ENCODE assay signal across 8 cellular contexts in genomic region chr20:59222239-59222981, GRCh38. TPM values are rescaled to one million over a fixed set of nuclear protein-coding genes. Genes with fewer than 3 reads are reported as not detected.
DNase-seq lines count a peak whose midpoint lies in the region; ATAC-seq and TF ChIP-seq lines count a peak whose summit lies in the region.

No MANE protein-coding gene starts in this region.

- H3K4me3 ChIP-seq in IMR-90 (ENCODE audit: insufficient read depth, low read depth, low read length) = peak overlapping the region; percentile 33
- H3K4me3 ChIP-seq in RWPE2 (ENCODE audit: severe bottlenecking) = peak overlapping the region; percentile 23
- peak overlapping the region; percentile 38 for H3K4me3 ChIP-seq in neuron (ENCODE audit: low read length)

- peak; percentile 92 for TF ChIP-seq RAD21 in IMR-90 (IDR thresholded peaks at IDR 0.05; ENCODE audit: low read length)

- no TSS peak for BruUV-seq in IMR-90 (replicated peaks; lab: Mats Ljungman, UMichigan)

- H3K4me1 Mint-ChIP-seq in stimulated activated naive CD8-positive, alpha-beta T cell treated with anti-CD3 and anti-CD28 coated beads, Interleukin-15, amount 100 ng/mL, for 72 hours = peaks cover 44% of the 10 kb centered on the region

- CTCF ChIA-PET in IMR-90 (lab: Yijun Ruan, JAX) = interaction anchor here (0.6 to 2.1 kb wide), 5 partner anchors 25 to 355 kb away, joined by 3 to 17 read pairs (median 5); no protein-coding TSS in a partner anchor

- H2BK20ac ChIP-seq in IMR-90 (ENCODE audit: low read depth, low read length) = no peak overlapping the region

- H4K8ac ChIP-seq in IMR-90 (ENCODE audit: low read depth in 2 of 2, low read length in 2 of 2) = no peak overlapping the region

- H3K9me3 ChIP-seq in IMR-90 (ENCODE audit: control insufficient read depth, insufficient read depth, low read length) = no peaks in the 10 kb centered on the region
- no peaks in the 10 kb centered on the region for H3K9me3 ChIP-seq in RWPE2 (ENCODE audit: severe bottlenecking)
- H3K9me3 ChIP-seq in neuron (ENCODE audit: low read length) = no peaks in the 10 kb centered on the region

- peak overlapping the region; percentile 14; the same call in 1 of the 2 replicates for H3K27ac ChIP-seq in C4-2B
- no peak overlapping the region for H3K27ac ChIP-seq in IMR-90 (ENCODE audit: insufficient read depth, low read length)
- no peak overlapping the region for H3K27ac ChIP-seq in RWPE2 (ENCODE audit: poor library complexity, severe bottlenecking)
- no peak overlapping the region for H3K27ac ChIP-seq in foreskin keratinocyte

- peak; percentile 98 for TF ChIP-seq CTCF in C4-2B (conservative IDR thresholded peaks at IDR 0.05)
- TF ChIP-seq CTCF in IMR-90 (conservative IDR thresholded peaks at IDR 0.05; ENCODE audit: low read depth, low read length) = peak; percentile 94
- peak; percentile 100 for TF ChIP-seq CTCF in RWPE2 (IDR thresholded peaks at IDR 0.05; ENCODE audit: poor library complexity, severe bottlenecking)
- TF ChIP-seq CTCF in foreskin keratinocyte (conservative IDR thresholded peaks at IDR 0.05) = peak; percentile 94

- H2AK5ac ChIP-seq in IMR-90 (ENCODE audit: low read depth, low read length) = no peak overlapping the region

- in situ Hi-C loops in IMR-90 (cut with MboI; ENCODE audit: low sequenced_read_pairs) = no loop called here

- no peaks in the 10 kb centered on the region for H4K20me1 ChIP-seq in IMR-90 (ENCODE audit: insufficient read depth, low read length)

- peak overlapping the region; percentile 72 to 84 for H3K4me3 Mint-ChIP-seq in stimulated activated naive CD8-positive, alpha-beta T cell treated with anti-CD3 and anti-CD28 coated beads, Interleukin-15, amount 100 ng/mL, for 72 hours

- H3K27me3 Mint-ChIP-seq in stimulated activated naive CD8-positive, alpha-beta T cell treated with anti-CD3 and anti-CD28 coated beads, Interleukin-15, amount 100 ng/mL, for 72 hours = no peaks in the 10 kb centered on the region

- DNase-seq in IMR-90 = peak; percentile 66
- peak; percentile 29 for DNase-seq in RWPE2 (ENCODE audit: low spot score)
- peak; percentile 79 for DNase-seq in activated gamma-delta T cell treated with Interleukin-2 at 50 U/mL for 16 hours
- peak; percentile 2 to 46 for DNase-seq in foreskin keratinocyte
- peak; percentile 78 to 79 for DNase-seq in stimulated activated naive CD8-positive, alpha-beta T cell treated with anti-CD3 and anti-CD28 coated beads, Interleukin-15, amount 100 ng/mL, for 72 hours

- intact Hi-C loops in IMR-90 (cut with micrococcal nuclease) = loop anchor here (1.0 to 10.0 kb wide), 6 partner anchors 134 to 988 kb away; partner anchors contain the start of gene STX16

- H3K14ac ChIP-seq in IMR-90 (replicated peaks; ENCODE audit: low read depth, low read length) = no peak overlapping the region

- no peak overlapping the region for H4K91ac ChIP-seq in IMR-90 (ENCODE audit: insufficient read depth, low read depth, low read length)

- H3K36me3 ChIP-seq in IMR-90 (ENCODE audit: control insufficient read depth, insufficient read depth, low read length) = no peaks in the 10 kb centered on the region
- no peaks in the 10 kb centered on the region for H3K36me3 ChIP-seq in RWPE2 (ENCODE audit: low read depth)
- no peaks in the 10 kb centered on the region for H3K36me3 ChIP-seq in neuron (ENCODE audit: insufficient read depth, low read length)

- H3K23ac ChIP-seq in IMR-90 (ENCODE audit: low read depth, low read length) = no peak overlapping the region

- dilution Hi-C loops in IMR-90 (cut with HindIII; ENCODE audit: low sequenced_read_pairs, unreplicated experiment) = no loop called here

- H2BK15ac ChIP-seq in IMR-90 (ENCODE audit: low read depth, low read length) = no peak overlapping the region

- H3K18ac ChIP-seq in IMR-90 (ENCODE audit: low read depth, low read length) = no peak overlapping the region

- H2BK5ac ChIP-seq in IMR-90 (ENCODE audit: low read depth, low read length, poor library complexity, severe bottlenecking) = no peak overlapping the region

- no peaks in the 10 kb centered on the region for H3K9me1 ChIP-seq in IMR-90 (ENCODE audit: insufficient read depth, low read length)

- H2AK9ac ChIP-seq in IMR-90 (replicated peaks; ENCODE audit: low read depth, low read length, poor library complexity) = no peak overlapping the region

- peak overlapping the region; percentile 46; the same call in 1 of the 2 replicates for H3K9ac ChIP-seq in IMR-90 (ENCODE audit: low read depth, low read length)

- H3K9me3 Mint-ChIP-seq in stimulated activated naive CD8-positive, alpha-beta T cell treated with anti-CD3 and anti-CD28 coated beads, Interleukin-15, amount 100 ng/mL, for 72 hours = no peaks in the 10 kb centered on the region

- WGBS in IMR-90 (ENCODE audit: extremely low coverage in 2 of 2, insufficient read length in 1 of 2), 2 experiments = 1% methylated on average over 23 of the region's 47 CpGs; no CpG with 5 or more reads in 1 of the 2 experiments

- no peak overlapping the region for H2BK120ac ChIP-seq in IMR-90 (ENCODE audit: low read depth, low read length)

- no peak for TF ChIP-seq POLR2A in IMR-90 (IDR thresholded peaks at IDR 0.05; ENCODE audit: low read depth, low read length)

- H2AFZ ChIP-seq in IMR-90 (replicated peaks; ENCODE audit: low read length, poor library complexity) (peak overlapping the region; percentile 79), neuron (ENCODE audit: low read depth, low read length) (peak overlapping the region; percentile 51)

- no peak overlapping the region for H3K4ac ChIP-seq in IMR-90 (ENCODE audit: low read depth, low read length)

- peak overlapping the region; percentile 86 to 90 for H3K27ac Mint-ChIP-seq in stimulated activated naive CD8-positive, alpha-beta T cell treated with anti-CD3 and anti-CD28 coated beads, Interleukin-15, amount 100 ng/mL, for 72 hours

- H3K56ac ChIP-seq in IMR-90 (ENCODE audit: extremely low read depth, insufficient read depth, low read length) = no peak overlapping the region

- no peak overlapping the region for H4K5ac ChIP-seq in IMR-90 (ENCODE audit: low read depth, low read length)

- H3K4me2 ChIP-seq in IMR-90 (ENCODE audit: low read depth, low read length) = peak overlapping the region; percentile 87

- POLR2A ChIA-PET in IMR-90 (lab: Charles Lee; ENCODE audit: unreplicated experiment) = no interaction called here

- H3K79me1 ChIP-seq in IMR-90 (ENCODE audit: low read depth in 1 of 2, low read length in 2 of 2) = no peaks in the 10 kb centered on the region

- H3K4me1 ChIP-seq in IMR-90 (ENCODE audit: control insufficient read depth, insufficient read depth, low read length) = no peaks in the 10 kb centered on the region
- peaks cover 3% of the 10 kb centered on the region for H3K4me1 ChIP-seq in RWPE2 (ENCODE audit: insufficient read depth, poor library complexity, severe bottlenecking)
- H3K4me1 ChIP-seq in foreskin keratinocyte = no peaks in the 10 kb centered on the region
- H3K4me1 ChIP-seq in neuron (ENCODE audit: insufficient read depth, low read length) = peaks cover 3% of the 10 kb centered on the region

- ATAC-seq in GM19395 (IDR thresholded peaks at IDR 0.05; ENCODE audit: unreplicated experiment) (peak; percentile 88), IMR-90 (ENCODE audit: low read depth) (peak; percentile 99), RWPE2 (ENCODE audit: low read depth) (peak; percentile 87), foreskin keratinocyte (peak; percentile 87)
- peak; percentile 91 for ATAC-seq in stimulated activated naive CD8-positive, alpha-beta T cell treated with anti-CD3 and anti-CD28 coated beads, Interleukin-15, amount 100 ng/mL, for 72 hours

- H3K27me3 ChIP-seq in IMR-90 (ENCODE audit: control insufficient read depth, insufficient read depth, low read length) (peaks cover 44% of the 10 kb centered on the region), RWPE2 (ENCODE audit: insufficient read depth, poor library complexity, severe bottlenecking) (peaks cover 92% of the 10 kb centered on the region), foreskin keratinocyte (peaks cover 59% of the 10 kb centered on the region), neuron (ENCODE audit: insufficient read depth, low read length) (peaks cover 19% of the 10 kb centered on the region)

TF ChIP-seq in IMR-90, 13 proteins besides CTCF, POLR2A, EP300 and RAD21:
- TF ChIP-seq CEBPB (IDR thresholded peaks at IDR 0.05; ENCODE audit: low read depth, low read length) = no peak
- TF ChIP-seq SMC3 (IDR thresholded peaks at IDR 0.05; ENCODE audit: low read depth, low read length) = peak; percentile 70
TF ChIP-seq in IMR-90: peak in this region for 1.

RNA-seq across cellular contexts. Expression of gene ZNF831, which starts 58.8 kb away (rescaled TPM):
- not detected in 2 replicates for total RNA-seq in IMR-90 (2012; rRNA removed)
- polyA plus RNA-seq in IMR-90 (2012; rRNA removed) = not detected in 2 replicates
- polyA plus RNA-seq in IMR-90 (2012; cell fraction: cytosol; rRNA removed) = not detected in 2 replicates
- polyA plus RNA-seq in IMR-90 (2012; cell fraction: nucleus; rRNA removed; ENCODE audit: low replicate concordance) = not detected in 2 replicates
- not detected in 2 replicates for total RNA-seq in foreskin keratinocyte
- polyA plus RNA-seq in foreskin keratinocyte = not detected in 2 replicates

Comparison
In these comparisons a context has a peak if more than half of its experiments do, and no peak if none do; other contexts are left out.
1. DNase-seq: peak in every context shown above with its lines; median percentile 79 in activated gamma-delta T cell treated with Interleukin-2 at 50 U/mL for 16 hours; 78 in stimulated activated naive CD8-positive, alpha-beta T cell treated with anti-CD3 and anti-CD28 coated beads, Interleukin-15, amount 100 ng/mL, for 72 hours; 66 in IMR-90; 29 in RWPE2; 24 in foreskin keratinocyte.